1 cellular context compared by ENCODE assay signal in the genomic region with DNA sequence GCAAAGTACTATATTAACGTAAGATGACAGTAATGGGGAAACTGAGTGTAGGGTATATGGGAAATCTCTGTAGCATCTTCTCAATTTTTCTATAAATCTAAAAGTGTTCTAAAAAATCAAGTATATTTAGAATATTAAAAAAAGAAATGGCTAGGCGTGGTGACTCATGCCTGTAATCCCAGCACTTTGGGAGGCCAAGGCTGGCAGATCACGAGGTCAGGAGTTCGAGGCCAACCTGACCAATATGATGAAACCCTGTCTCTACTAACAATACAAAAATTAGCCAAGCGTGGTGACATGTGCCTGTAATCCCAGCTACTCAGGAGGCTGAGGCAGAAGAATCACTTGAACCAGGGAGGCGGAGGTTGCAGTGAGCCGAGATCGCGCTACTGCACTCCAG. TPM values are rescaled to one million over a fixed set of nuclear protein-coding genes. Genes with fewer than 3 reads are reported as not detected.
"Had no signal": no experiment of that assay in that cellular context is flagged by ENCODE, and none has a peak within 500 bp of the region (broad histone marks: within the 10 kb centered on the region; RNA-seq: fewer than 3 reads in every experiment).

No MANE protein-coding gene starts in this region.

RNA-seq across cellular contexts. Expression of a gene that starts 42.2 kb away (rescaled TPM):
- total RNA-seq: frontal cortex had no signal
